16 cellular contexts compared by ENCODE assay signal in genomic region chr2:62999905-63000304, GRCh38. TPM values are rescaled to one million over a fixed set of nuclear protein-coding genes. Genes with fewer than 3 reads are reported as not detected.
DNase-seq lines count a peak whose midpoint lies in the region; ATAC-seq and TF ChIP-seq lines count a peak whose summit lies in the region.
"Had no signal": no experiment of that assay in that cellular context is flagged by ENCODE, and none has a peak within 500 bp of the region (broad histone marks: within the 10 kb centered on the region; RNA-seq: fewer than 3 reads in every experiment).

No MANE protein-coding gene starts in this region.

- H3K36me3 ChIP-seq in A673 (ENCODE audit: insufficient read depth, low read length, poor library complexity, severe bottlenecking): peaks cover 4% of the 10 kb centered on the region

- BruUV-seq in A673 (replicated peaks; lab: Mats Ljungman, UMichigan): no TSS peak

- peaks cover 17% of the 10 kb centered on the region for H3K4me1 ChIP-seq in A673 (ENCODE audit: insufficient read depth, low read length, poor library complexity, severe bottlenecking)
- H3K4me1 ChIP-seq: spleen had no signal

- intact Hi-C loops in A673 (cut with micrococcal nuclease; ENCODE audit: unreplicated experiment) (no loop called here), left ventricle myocardium superior (cut with micrococcal nuclease) (no loop called here), left colon (cut with DNase I, micrococcal nuclease) (no loop called here)

- peak; percentile 89 for ATAC-seq in left ventricle myocardium superior
- ATAC-seq in GM18511 (IDR thresholded peaks at IDR 0.05; ENCODE audit: unreplicated experiment): no peak
- no peak for ATAC-seq in left colon

- no peaks in the 10 kb centered on the region for H3K27me3 ChIP-seq in A673 (replicated peaks; ENCODE audit: insufficient read depth, low read depth, low read length, poor library complexity)
- H3K27me3 ChIP-seq: spleen, vagina had no signal

- POLR2A ChIA-PET in A673 (lab: Charles Lee; ENCODE audit: low non-redundant PET): no interaction called here

- DNase-seq in A673 (ENCODE audit: low spot score) (peak; percentile 29), HT1080 (ENCODE audit: low read depth) (peak; percentile 79), cerebellar cortex (ENCODE audit: low spot score) (peak; percentile 10), left ventricle myocardium superior (peak; percentile 63), NCI-H1048 (lab: John Stamatoyannopoulos, UW) (no peak), NCI-H146 (lab: John Stamatoyannopoulos, UW) (no peak), left colon (no peak)
- DNase-seq: activated CD4-positive, alpha-beta T cell treated with anti-CD3 and anti-CD28 coated beads, Interleukin-2, amount 50 U/mL, for 48 hours; activated gamma-delta T cell treated with Interleukin-2 at 50 U/mL for 16 hours; DMS79; IMR-90; NCI-H187 treated with DMSO at 0.1 percent for 48 hours; spleen had no signal

- H3K9me3 ChIP-seq in A673 (ENCODE audit: low read depth, low read length, poor library complexity, severe bottlenecking): no peaks in the 10 kb centered on the region
- H3K9me3 ChIP-seq: spleen, vagina had no signal

- no peak overlapping the region for H3K27ac ChIP-seq in A673 (ENCODE audit: low read depth, low read length, poor library complexity, severe bottlenecking)
- H3K27ac ChIP-seq: spleen, vagina had no signal

- CTCF ChIA-PET in A673 (lab: Charles Lee): no interaction called here

- TF ChIP-seq CTCF in A673 (conservative IDR thresholded peaks at IDR 0.05; ENCODE audit: low read depth, low read length): no peak

- no peak overlapping the region for H3K4me3 ChIP-seq in A673 (ENCODE audit: low read depth, low read length, poor library complexity, severe bottlenecking)
- H3K4me3 ChIP-seq: spleen, vagina had no signal

RNA-seq across cellular contexts. Expression of gene OTX1, which starts 50.7 kb away (rescaled TPM):
- total RNA-seq in A673 (2021): 1.1 and 2.1 TPM in 2 replicates
- total RNA-seq in HT1080 (2014; rRNA removed; shearing (Covaris generic)): 0.06 TPM in 1 of 2 replicates, not detected in the other
- 0.14 and 0.35 TPM in 2 replicates for polyA plus RNA-seq in HT1080 (2015; cell fraction: cytosol; rRNA removed)
- 0.34 and 0.44 TPM in 2 replicates for polyA plus RNA-seq in HT1080 (2015; cell fraction: nucleus; rRNA removed)
- total RNA-seq in left ventricle myocardium superior: not detected
- total RNA-seq in left colon: not detected
- total RNA-seq: IMR-90, vagina had no signal
- polyA plus RNA-seq: neural cell, spleen had no signal

Comparison
In these comparisons a context has a peak if more than half of its experiments do, and no peak if none do; other contexts are left out.
1. DNase-seq: peak in A673 (single experiment), HT1080 (single experiment), cerebellar cortex (single experiment) and left ventricle myocardium superior (single experiment); none in NCI-H1048 (single experiment), NCI-H146 (single experiment) and left colon (0 of 2).